ENCODE assay signal across 13 cellular contexts in the genomic region with DNA sequence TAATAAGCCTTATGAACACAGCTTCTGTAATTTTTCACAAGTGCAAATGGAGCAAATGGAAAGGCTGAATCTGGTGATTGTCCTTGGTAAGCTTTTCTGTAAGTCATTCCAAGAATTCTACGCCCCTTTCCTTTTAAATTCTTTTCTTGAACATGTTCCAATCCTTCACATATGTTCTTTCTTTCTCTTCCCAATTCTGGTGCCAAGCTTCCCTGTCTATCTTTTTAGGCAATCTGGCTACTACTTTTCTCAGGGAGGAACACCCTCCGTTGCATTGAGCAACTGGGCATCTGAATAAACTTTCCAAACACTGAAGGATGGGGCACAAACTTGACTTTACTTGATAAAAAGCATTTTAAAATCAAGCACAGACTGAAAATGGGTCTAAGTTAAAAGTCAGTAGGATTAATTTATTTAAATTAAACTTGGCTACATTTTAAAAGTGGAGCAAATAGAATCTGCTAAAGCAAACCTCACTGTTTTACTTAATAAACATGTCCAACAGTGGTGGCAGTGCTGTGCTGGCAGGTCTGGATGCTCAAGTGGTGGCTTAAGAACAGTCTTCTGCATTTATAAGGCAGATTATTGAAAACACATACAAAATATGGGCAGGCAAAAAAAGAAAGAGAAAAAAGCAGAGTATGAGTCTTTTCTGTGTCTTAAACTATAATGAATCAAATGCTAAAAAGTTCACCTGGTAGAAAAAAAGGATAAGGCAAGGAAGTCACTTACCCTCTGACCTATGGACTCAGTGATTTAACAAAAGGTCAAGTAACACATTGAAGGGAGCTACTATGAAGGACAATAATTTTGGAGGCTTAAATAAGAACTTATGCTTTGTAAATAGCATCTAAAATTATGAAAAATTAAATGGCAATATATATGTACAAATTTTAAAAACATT. TPM values are rescaled to one million over a fixed set of nuclear protein-coding genes. Genes with fewer than 3 reads are reported as not detected.
A peak's percentile ranks its signal among the peaks of the same experiment; 100 is the strongest.
DNase-seq lines count a peak whose midpoint lies in the region; ATAC-seq and TF ChIP-seq lines count a peak whose summit lies in the region.
"Had no signal": no experiment of that assay in that cellular context is flagged by ENCODE, and none has a peak within 500 bp of the region (broad histone marks: within the 10 kb centered on the region; RNA-seq: fewer than 3 reads in every experiment).

No MANE protein-coding gene starts in this region.

- DNase-seq in right atrium auricular region (ENCODE audit: low spot score) (no peak), heart right ventricle (no peak), astrocyte of the hippocampus (ENCODE audit: low read depth, low spot score) (peak; percentile 29), hepatocyte (ENCODE audit: low spot score) (no peak), type B pancreatic cell (ENCODE audit: extremely low spot score, unreplicated experiment) (no peak), NCI-H748 treated with DMSO at 0.1 percent for 48 hours (lab: John Stamatoyannopoulos, UW) (no peak), posterior cingulate gyrus (no peak)
- DNase-seq: BE2C; effector CD8-positive, alpha-beta T cell; MM.1S had no signal

- H3K4me2 ChIP-seq in hepatocyte = peak overlapping the region; percentile 83

- ATAC-seq in heart right ventricle = no peak
- ATAC-seq in GM21360 (IDR thresholded peaks at IDR 0.05; ENCODE audit: unreplicated experiment) = no peak
- ATAC-seq: stimulated activated effector memory CD8-positive, alpha-beta T cell treated with anti-CD3 and anti-CD28 coated beads, Interleukin-12 subunit alpha, Interleukin-12 subunit beta, amount 100 ng/mL, for 72 hours had no signal

- H3K9me3 ChIP-seq in right atrium auricular region (no peaks in the 10 kb centered on the region), heart right ventricle (no peaks in the 10 kb centered on the region), hepatocyte (ENCODE audit: low read depth) (no peaks in the 10 kb centered on the region)
- H3K9me3 ChIP-seq: BE2C had no signal

- H3K4me3 Mint-ChIP-seq in type B pancreatic cell = peak overlapping the region; percentile 7
- H3K4me3 Mint-ChIP-seq: stimulated activated effector memory CD8-positive, alpha-beta T cell treated with anti-CD3 and anti-CD28 coated beads, Interleukin-12 subunit alpha, Interleukin-12 subunit beta, amount 100 ng/mL, for 72 hours had no signal

- H3K27me3 ChIP-seq in right atrium auricular region = no peaks in the 10 kb centered on the region
- no peaks in the 10 kb centered on the region for H3K27me3 ChIP-seq in heart right ventricle
- no peaks in the 10 kb centered on the region for H3K27me3 ChIP-seq in hepatocyte

- peak overlapping the region; percentile 3 for H3K27ac Mint-ChIP-seq in type B pancreatic cell
- H3K27ac Mint-ChIP-seq: stimulated activated effector memory CD8-positive, alpha-beta T cell treated with anti-CD3 and anti-CD28 coated beads, Interleukin-12 subunit alpha, Interleukin-12 subunit beta, amount 100 ng/mL, for 72 hours had no signal

- peaks cover 75% of the 10 kb centered on the region for H4K20me1 ChIP-seq in hepatocyte (ENCODE audit: insufficient read depth, poor library complexity, severe bottlenecking)

- peaks cover 6% of the 10 kb centered on the region for H3K9me3 Mint-ChIP-seq in type B pancreatic cell
- H3K9me3 Mint-ChIP-seq: stimulated activated effector memory CD8-positive, alpha-beta T cell treated with anti-CD3 and anti-CD28 coated beads, Interleukin-12 subunit alpha, Interleukin-12 subunit beta, amount 100 ng/mL, for 72 hours had no signal

- TF ChIP-seq CTCF in right atrium auricular region (IDR thresholded peaks at IDR 0.05) = no peak
- no peak for TF ChIP-seq CTCF in heart right ventricle (IDR thresholded peaks at IDR 0.05)
- no peak for TF ChIP-seq CTCF in hepatocyte (IDR thresholded peaks at IDR 0.05; ENCODE audit: poor library complexity)
- no peak for TF ChIP-seq CTCF in type B pancreatic cell (conservative IDR thresholded peaks at IDR 0.05)

- H3K36me3 ChIP-seq in right atrium auricular region = no peaks in the 10 kb centered on the region
- no peaks in the 10 kb centered on the region for H3K36me3 ChIP-seq in heart right ventricle
- H3K36me3 ChIP-seq in hepatocyte (replicated peaks; ENCODE audit: insufficient read depth, low read depth) = no peaks in the 10 kb centered on the region
- H3K36me3 ChIP-seq: BE2C had no signal

- H3K36me3 Mint-ChIP-seq in type B pancreatic cell = peaks cover 11% of the 10 kb centered on the region

- peaks cover 18% of the 10 kb centered on the region for H3K27me3 Mint-ChIP-seq in type B pancreatic cell

- H3K9me2 ChIP-seq in hepatocyte (replicated peaks; ENCODE audit: insufficient read depth) = no peaks in the 10 kb centered on the region

- H3K4me3 ChIP-seq in right atrium auricular region = no peak overlapping the region
- H3K4me3 ChIP-seq in heart right ventricle = no peak overlapping the region
- H3K4me3 ChIP-seq in hepatocyte = no peak overlapping the region
- H3K4me3 ChIP-seq: lung had no signal

- intact Hi-C loops in heart right ventricle (cut with DNase I) (loop anchor here in 5 of 10 donors (5.0 to 10.0 kb wide), 4 partner anchors 54 to 379 kb away; no protein-coding TSS in a partner anchor), posterior cingulate gyrus (cut with DNase I) (loop anchor here (5.0 kb wide), 1 partner anchor 64 kb away; no protein-coding TSS in a partner anchor)

- WGBS in heart right ventricle, 2 donors = 29 to 39% methylated on average over 2 of the region's 2 CpGs
- 73% methylated on average over 2 of the region's 2 CpGs for WGBS in hepatocyte (ENCODE audit: low lambda C conversion rate, missing lambda C conversion rate)

- peaks cover 96% of the 10 kb centered on the region for H3K79me2 ChIP-seq in hepatocyte

- H3K4me1 ChIP-seq in right atrium auricular region = peaks cover 0 to 58% of the 10 kb centered on the region in 2 donors
- H3K4me1 ChIP-seq in heart right ventricle = peaks cover 0 to 74% (median 53%) of the 10 kb centered on the region in 9 donors
- H3K4me1 ChIP-seq in hepatocyte (ENCODE audit: insufficient read depth) = peaks cover 24% of the 10 kb centered on the region
- H3K4me1 ChIP-seq: BE2C had no signal

- peaks cover 16% of the 10 kb centered on the region for H3K4me1 Mint-ChIP-seq in type B pancreatic cell (ENCODE audit: unreplicated experiment)

- no peak overlapping the region for H2AFZ ChIP-seq in hepatocyte

- H3K27ac ChIP-seq in right atrium auricular region (peak overlapping the region; percentile 31 to 100), heart right ventricle (peak overlapping the region in 3 of 10 donors; percentile 9 to 48 (median 45)), hepatocyte (peak overlapping the region; percentile 14)

RNA-seq across cellular contexts. Expression of a gene that starts 5.4 kb away (rescaled TPM):
- 10 to 100 TPM; 28.8 to 29.1 TPM for total RNA-seq in right atrium auricular region
- total RNA-seq in heart right ventricle = 10 to 100 TPM; 19.2 to 68.2 (median 27.2) TPM
- 10 to 100 TPM; 10.5 to 30.7 TPM for polyA plus RNA-seq in heart right ventricle
- 51.1 and 56.0 TPM in 2 replicates for total RNA-seq in hepatocyte
- polyA plus RNA-seq in hepatocyte = 31.9 and 34.6 TPM in 2 replicates
- 33.9 and 55.3 TPM in 2 replicates for total RNA-seq in type B pancreatic cell (ENCODE audit: low replicate concordance)
